8 cellular contexts compared by ENCODE assay signal in the genomic region with DNA sequence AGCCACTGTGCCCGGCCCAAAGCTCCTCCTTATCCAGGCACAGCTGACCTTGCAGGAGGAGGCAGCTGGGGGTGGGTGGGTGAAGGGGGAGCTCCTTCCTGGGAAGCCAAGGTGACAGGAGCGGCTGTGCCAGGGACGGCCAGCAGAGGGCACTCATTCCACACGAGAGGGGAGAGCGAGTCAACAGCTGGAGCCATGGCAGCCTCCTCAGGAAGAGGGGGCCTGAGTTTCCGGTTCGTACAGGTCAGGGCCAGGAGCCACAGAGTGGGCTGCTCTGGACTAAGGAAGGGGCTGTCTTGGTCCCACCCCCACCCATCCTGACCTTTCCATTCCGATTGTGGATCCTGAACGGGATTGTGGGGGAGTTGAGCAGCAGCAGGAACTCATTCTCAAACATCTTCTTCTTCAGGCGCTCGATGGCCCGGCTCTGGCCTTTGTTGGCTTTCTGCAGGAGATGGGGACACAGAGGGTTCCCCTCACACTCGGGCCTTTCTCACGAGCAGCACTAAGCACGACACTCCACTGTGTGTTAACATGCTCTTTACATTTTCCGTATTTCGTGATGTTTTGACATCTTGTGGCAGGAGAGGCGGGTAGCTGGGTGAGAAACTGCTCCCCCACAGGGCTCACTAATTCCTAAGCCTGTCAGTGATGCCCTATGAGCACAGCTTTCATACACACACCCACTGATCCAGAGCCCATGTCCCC.
A peak's percentile ranks its signal among the peaks of the same experiment; 100 is the strongest.
DNase-seq lines count a peak whose midpoint lies in the region; ATAC-seq and TF ChIP-seq lines count a peak whose summit lies in the region.

No MANE protein-coding gene starts in this region.

- H3K4me1 Mint-ChIP-seq in CD14-positive monocyte = peaks cover 6% of the 10 kb centered on the region
- H3K4me1 Mint-ChIP-seq in natural killer cell treated with Interleukin-12 subunit alpha and Interleukin-12 subunit beta and Interleukin-15 and Interleukin-18, amount 100 ng/mL, for 72 hours (ENCODE audit: low read depth in 2 of 2) = peaks cover 0 to 2% of the 10 kb centered on the region in 2 donors

- H3K27me3 ChIP-seq in IMR-90 (ENCODE audit: control insufficient read depth, insufficient read depth, low read length) = no peaks in the 10 kb centered on the region

- H3K9me3 ChIP-seq in IMR-90 (ENCODE audit: control insufficient read depth, insufficient read depth, low read length) = no peaks in the 10 kb centered on the region

- no peak overlapping the region for H3K14ac ChIP-seq in IMR-90 (replicated peaks; ENCODE audit: low read depth, low read length)

- H2AK5ac ChIP-seq in IMR-90 (ENCODE audit: low read depth, low read length) = peak overlapping the region; percentile 43; the same call in 1 of the 2 replicates

- H3K36me3 Mint-ChIP-seq in CD14-positive monocyte = peaks cover 58 to 88% of the 10 kb centered on the region in 2 donors
- peaks cover 8% of the 10 kb centered on the region for H3K36me3 Mint-ChIP-seq in natural killer cell treated with Interleukin-12 subunit alpha and Interleukin-12 subunit beta and Interleukin-15 and Interleukin-18, amount 100 ng/mL, for 72 hours

- no peak overlapping the region for H4K91ac ChIP-seq in IMR-90 (ENCODE audit: insufficient read depth, low read depth, low read length)

- H3K9ac ChIP-seq in IMR-90 (ENCODE audit: low read depth, low read length) = no peak overlapping the region

- TF ChIP-seq RAD21 in IMR-90 (IDR thresholded peaks at IDR 0.05; ENCODE audit: low read length) = peak; percentile 58

- no peak overlapping the region for H3K4me3 ChIP-seq in IMR-90 (ENCODE audit: insufficient read depth, low read depth, low read length)

- no peak overlapping the region for H3K56ac ChIP-seq in IMR-90 (ENCODE audit: extremely low read depth, insufficient read depth, low read length)

- H3K27ac ChIP-seq in IMR-90 (ENCODE audit: insufficient read depth, low read length) = no peak overlapping the region
- H3K27ac ChIP-seq in VCaP = no peak overlapping the region

- H3K18ac ChIP-seq in IMR-90 (ENCODE audit: low read depth, low read length) = no peak overlapping the region

- no peak overlapping the region for H3K4me3 Mint-ChIP-seq in CD14-positive monocyte
- no peak overlapping the region for H3K4me3 Mint-ChIP-seq in natural killer cell treated with Interleukin-12 subunit alpha and Interleukin-12 subunit beta and Interleukin-15 and Interleukin-18, amount 100 ng/mL, for 72 hours

- H4K5ac ChIP-seq in IMR-90 (ENCODE audit: low read depth, low read length) = no peak overlapping the region

- H3K79me1 ChIP-seq in IMR-90 (ENCODE audit: low read depth in 1 of 2, low read length in 2 of 2) = peaks cover 0 to 12% of the 10 kb centered on the region in 2 experiments; a peak in 2 of 4 replicates

- no peaks in the 10 kb centered on the region for H3K9me3 Mint-ChIP-seq in CD14-positive monocyte
- H3K9me3 Mint-ChIP-seq in natural killer cell treated with Interleukin-12 subunit alpha and Interleukin-12 subunit beta and Interleukin-15 and Interleukin-18, amount 100 ng/mL, for 72 hours = no peaks in the 10 kb centered on the region

- H3K4me2 ChIP-seq in IMR-90 (ENCODE audit: low read depth, low read length) = no peak overlapping the region

- no peak for TF ChIP-seq POLR2A in IMR-90 (IDR thresholded peaks at IDR 0.05; ENCODE audit: low read depth, low read length)

- no peak overlapping the region for H4K8ac ChIP-seq in IMR-90 (ENCODE audit: low read depth in 2 of 2, low read length in 2 of 2)

- POLR2A ChIA-PET in IMR-90 (lab: Charles Lee; ENCODE audit: unreplicated experiment) = no interaction called here

- peaks cover 53% of the 10 kb centered on the region for H3K36me3 ChIP-seq in IMR-90 (ENCODE audit: control insufficient read depth, insufficient read depth, low read length)

- H3K4ac ChIP-seq in IMR-90 (ENCODE audit: low read depth, low read length) = no peak overlapping the region

- CTCF ChIA-PET in IMR-90 (lab: Yijun Ruan, JAX) = no interaction called here

- no peak overlapping the region for H2BK15ac ChIP-seq in IMR-90 (ENCODE audit: low read depth, low read length)

- H3K9me1 ChIP-seq in IMR-90 (ENCODE audit: insufficient read depth, low read length) = peaks cover 7% of the 10 kb centered on the region; the same call in 1 of the 2 replicates

- dilution Hi-C loops in IMR-90 (cut with HindIII; ENCODE audit: low sequenced_read_pairs, unreplicated experiment) = no loop called here

- H2BK120ac ChIP-seq in IMR-90 (ENCODE audit: low read depth, low read length) = no peak overlapping the region

- H3K27ac Mint-ChIP-seq in CD14-positive monocyte = peak overlapping the region in 5 of 7 donors; percentile 15 to 72 (median 33)
- H3K27ac Mint-ChIP-seq in natural killer cell treated with Interleukin-12 subunit alpha and Interleukin-12 subunit beta and Interleukin-15 and Interleukin-18, amount 100 ng/mL, for 72 hours = no peak overlapping the region

- H3K4me1 ChIP-seq in IMR-90 (ENCODE audit: control insufficient read depth, insufficient read depth, low read length) = peaks cover 4% of the 10 kb centered on the region; the same call in 1 of the 2 replicates

- no peak overlapping the region for H2BK5ac ChIP-seq in IMR-90 (ENCODE audit: low read depth, low read length, poor library complexity, severe bottlenecking)

- WGBS in IMR-90 (ENCODE audit: extremely low coverage in 2 of 2, insufficient read length in 1 of 2), 2 experiments = 100% methylated on average over 2 of the region's 18 CpGs; no CpG with 5 or more reads in 1 of the 2 experiments

- DNase-seq in CD14-positive monocyte (ENCODE audit: low spot score) (no peak), IMR-90 (peak; percentile 35), cortex of kidney (lab: John Stamatoyannopoulos, UW) (no peak), ureter (ENCODE audit: low spot score) (no peak)
- DNase-seq in central memory CD4-positive, alpha-beta T cell = peak; percentile 11
- no peak for DNase-seq in natural killer cell treated with Interleukin-12 subunit alpha and Interleukin-12 subunit beta and Interleukin-15 and Interleukin-18, amount 100 ng/mL, for 72 hours (ENCODE audit: low spot score)

- H2AFZ ChIP-seq in IMR-90 (replicated peaks; ENCODE audit: low read length, poor library complexity) = peak overlapping the region; percentile 23

- TF ChIP-seq CTCF in CD14-positive monocyte (IDR thresholded peaks at IDR 0.05) (peak; percentile 60), IMR-90 (conservative IDR thresholded peaks at IDR 0.05; ENCODE audit: low read depth, low read length) (peak; percentile 49), VCaP (conservative IDR thresholded peaks at IDR 0.05) (peak; percentile 62)

- H3K23ac ChIP-seq in IMR-90 (ENCODE audit: low read depth, low read length) = no peak overlapping the region

- H4K20me1 ChIP-seq in IMR-90 (ENCODE audit: insufficient read depth, low read length) = peaks cover 39% of the 10 kb centered on the region

- ATAC-seq in IMR-90 (ENCODE audit: low read depth) (no peak), HG02678 (IDR thresholded peaks at IDR 0.05; ENCODE audit: unreplicated experiment) (no peak)
- peak; percentile 39 to 50 for ATAC-seq in natural killer cell treated with Interleukin-12 subunit alpha and Interleukin-12 subunit beta and Interleukin-15 and Interleukin-18, amount 100 ng/mL, for 72 hours

- peak overlapping the region; percentile 61 for H2AK9ac ChIP-seq in IMR-90 (replicated peaks; ENCODE audit: low read depth, low read length, poor library complexity)

- H3K27me3 Mint-ChIP-seq in CD14-positive monocyte (ENCODE audit: low read depth in 3 of 3) = peaks cover 0 to 1% (median 0%) of the 10 kb centered on the region in 3 donors
- H3K27me3 Mint-ChIP-seq in natural killer cell treated with Interleukin-12 subunit alpha and Interleukin-12 subunit beta and Interleukin-15 and Interleukin-18, amount 100 ng/mL, for 72 hours = no peaks in the 10 kb centered on the region

- H2BK20ac ChIP-seq in IMR-90 (ENCODE audit: low read depth, low read length) = no peak overlapping the region

- intact Hi-C loops in CD14-positive monocyte (cut with micrococcal nuclease) (loop anchor here in 1 of 2 donors (10.0 kb wide), 1 partner anchor 54 kb away; no protein-coding TSS in a partner anchor), IMR-90 (cut with micrococcal nuclease) (no loop called here)

- BruUV-seq in IMR-90 (replicated peaks; lab: Mats Ljungman, UMichigan) = no TSS peak

- in situ Hi-C loops in IMR-90 (cut with MboI; ENCODE audit: low sequenced_read_pairs) = no loop called here

TF ChIP-seq in IMR-90, 13 proteins besides CTCF, POLR2A, EP300 and RAD21:
- TF ChIP-seq BHLHE40 (IDR thresholded peaks at IDR 0.05; ENCODE audit: low read depth, low read length) (no peak), MAZ (IDR thresholded peaks at IDR 0.05; ENCODE audit: borderline replicate concordance, low read depth, low read length) (no peak), ELK1 (IDR thresholded peaks at IDR 0.05; ENCODE audit: borderline replicate concordance, low read depth, low read length) (no peak), RCOR1 (IDR thresholded peaks at IDR 0.05; ENCODE audit: insufficient replicate concordance, low read length) (peak; percentile 37), RFX5 (IDR thresholded peaks at IDR 0.05; ENCODE audit: low read depth, low read length) (no peak), FOS (IDR thresholded peaks at IDR 0.05; ENCODE audit: low read depth, low read length) (no peak)
- TF ChIP-seq, protein P1, sequence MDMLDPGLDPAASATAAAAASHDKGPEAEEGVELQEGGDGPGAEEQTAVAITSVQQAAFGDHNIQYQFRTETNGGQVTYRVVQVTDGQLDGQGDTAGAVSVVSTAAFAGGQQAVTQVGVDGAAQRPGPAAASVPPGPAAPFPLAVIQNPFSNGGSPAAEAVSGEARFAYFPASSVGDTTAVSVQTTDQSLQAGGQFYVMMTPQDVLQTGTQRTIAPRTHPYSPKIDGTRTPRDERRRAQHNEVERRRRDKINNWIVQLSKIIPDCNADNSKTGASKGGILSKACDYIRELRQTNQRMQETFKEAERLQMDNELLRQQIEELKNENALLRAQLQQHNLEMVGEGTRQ (IDR thresholded peaks at IDR 0.05; ENCODE audit: low read depth, low read length) = no peak

Comparison
In these comparisons a context has a peak if more than half of its experiments do, and no peak if none do; other contexts are left out.
1. DNase-seq: peak in IMR-90 (single experiment) and central memory CD4-positive, alpha-beta T cell (single experiment); none in CD14-positive monocyte (single experiment), natural killer cell treated with Interleukin-12 subunit alpha and Interleukin-12 subunit beta and Interleukin-15 and Interleukin-18, amount 100 ng/mL, for 72 hours (single experiment), cortex of kidney (single experiment) and ureter (single experiment).
2. H3K27ac Mint-ChIP-seq: peak in CD14-positive monocyte (5 of 7); none in natural killer cell treated with Interleukin-12 subunit alpha and Interleukin-12 subunit beta and Interleukin-15 and Interleukin-18, amount 100 ng/mL, for 72 hours (0 of 2).
3. ATAC-seq: peak in natural killer cell treated with Interleukin-12 subunit alpha and Interleukin-12 subunit beta and Interleukin-15 and Interleukin-18, amount 100 ng/mL, for 72 hours (2 of 2); none in IMR-90 (single experiment) and HG02678 (single experiment).
4. Peak in every context shown above with its lines, with median percentiles within 50 percentile points of each other: CTCF ChIP-seq.